Comparison of ENCODE assay signal across 10 cellular contexts in the genomic region with DNA sequence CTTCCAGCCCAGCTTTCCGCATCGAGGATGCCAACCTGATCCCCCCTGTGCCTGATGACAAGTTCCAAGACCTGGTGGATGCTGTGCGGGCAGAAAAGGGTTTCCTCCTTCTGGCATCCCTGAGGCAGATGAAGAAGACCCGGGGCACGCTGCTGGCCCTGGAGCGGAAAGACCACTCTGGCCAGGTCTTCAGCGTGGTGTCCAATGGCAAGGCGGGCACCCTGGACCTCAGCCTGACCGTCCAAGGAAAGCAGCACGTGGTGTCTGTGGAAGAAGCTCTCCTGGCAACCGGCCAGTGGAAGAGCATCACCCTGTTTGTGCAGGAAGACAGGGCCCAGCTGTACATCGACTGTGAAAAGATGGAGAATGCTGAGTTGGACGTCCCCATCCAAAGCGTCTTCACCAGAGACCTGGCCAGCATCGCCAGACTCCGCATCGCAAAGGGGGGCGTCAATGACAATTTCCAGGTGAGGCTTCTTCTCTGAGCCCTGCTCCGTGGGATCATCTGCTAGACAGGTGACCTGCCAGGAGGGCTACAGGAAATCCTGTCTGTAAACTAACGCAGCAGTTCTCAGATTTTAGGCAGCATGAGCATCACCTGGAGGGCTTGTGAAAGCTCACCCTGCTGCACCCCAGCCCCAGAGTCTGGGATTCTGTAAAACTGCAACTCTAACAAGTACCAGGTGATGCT. TPM values are rescaled to one million over a fixed set of nuclear protein-coding genes. Genes with fewer than 3 reads are reported as not detected.
DNase-seq lines count a peak whose midpoint lies in the region; ATAC-seq and TF ChIP-seq lines count a peak whose summit lies in the region.
"Had no signal": no experiment of that assay in that cellular context is flagged by ENCODE, and none has a peak within 500 bp of the region (broad histone marks: within the 10 kb centered on the region; RNA-seq: fewer than 3 reads in every experiment).

No MANE protein-coding gene starts in this region.

- peaks cover 28% of the 10 kb centered on the region for H3K27me3 Mint-ChIP-seq in central memory CD8-positive, alpha-beta T cell

- peak overlapping the region; percentile 70 for H3K4me3 Mint-ChIP-seq in central memory CD8-positive, alpha-beta T cell

- H3K27ac ChIP-seq in HUES48 (ENCODE audit: low read depth, low read length) (no peak overlapping the region), skeletal muscle tissue (ENCODE audit: low read depth, low read length) (no peak overlapping the region)

- H3K9ac ChIP-seq in HUES48 (ENCODE audit: low read depth, low read length) (0 out of 2 replicates have a peak overlapping the region, but pooled peaks have one; percentile 11), skeletal muscle tissue (ENCODE audit: low read depth in 1 of 3, low read length in 3 of 3) (no peak overlapping the region)

- DNase-seq in central memory CD8-positive, alpha-beta T cell (ENCODE audit: low spot score in 2 of 2) = no peak
- no peak for DNase-seq in kidney epithelial cell (ENCODE audit: low read depth)
- DNase-seq in SK-N-DZ (ENCODE audit: low spot score) = no peak
- no peak for DNase-seq in activated CD4-positive, alpha-beta T cell treated with anti-CD3 and anti-CD28 coated beads, Interleukin-2, amount 50 U/mL, for 1 hour
- no peak for DNase-seq in NCI-H2227 (lab: John Stamatoyannopoulos, UW; ENCODE audit: unreplicated experiment)
- DNase-seq: NCI-H2227 treated with DMSO at 0.1 percent for 48 hours had no signal

- peaks cover 27% of the 10 kb centered on the region for H3K4me1 Mint-ChIP-seq in central memory CD8-positive, alpha-beta T cell

- H3K36me3 ChIP-seq in HUES48 (ENCODE audit: control insufficient read depth, insufficient read depth, low read length) = peaks cover 57% of the 10 kb centered on the region
- H3K36me3 ChIP-seq in kidney epithelial cell (ENCODE audit: control insufficient read depth, insufficient read depth, low read length) = no peaks in the 10 kb centered on the region
- H3K36me3 ChIP-seq in skeletal muscle tissue (ENCODE audit: control insufficient read depth in 3 of 3, insufficient read depth in 3 of 3, low read length in 3 of 3) = peaks cover 2 to 13% (median 6%) of the 10 kb centered on the region in 3 donors

- peaks cover 9% of the 10 kb centered on the region; the same call in 1 of the 2 replicates for H3K27me3 ChIP-seq in HUES48 (ENCODE audit: control insufficient read depth, insufficient read depth, low read length)
- no peaks in the 10 kb centered on the region for H3K27me3 ChIP-seq in kidney epithelial cell (ENCODE audit: control insufficient read depth, insufficient read depth, low read length)
- H3K27me3 ChIP-seq in skeletal muscle tissue (ENCODE audit: control insufficient read depth in 3 of 3, insufficient read depth in 3 of 3, low read length in 3 of 3) = peaks cover 0 to 3% (median 2%) of the 10 kb centered on the region in 3 donors

- no peak overlapping the region for H3K27ac Mint-ChIP-seq in central memory CD8-positive, alpha-beta T cell (ENCODE audit: low read depth)

- H3K4me3 ChIP-seq in HUES48 (ENCODE audit: low read depth, low read length) (peak overlapping the region; percentile 88), kidney epithelial cell (ENCODE audit: low read depth, low read length) (peak overlapping the region; percentile 62), skeletal muscle tissue (ENCODE audit: low read length in 3 of 3) (peak overlapping the region; percentile 55 to 68 (median 67))
- H3K4me3 ChIP-seq: GM12878 had no signal

- H3K9me3 ChIP-seq in HUES48 (ENCODE audit: control insufficient read depth, insufficient read depth, low read length) (no peaks in the 10 kb centered on the region), skeletal muscle tissue (ENCODE audit: control insufficient read depth in 3 of 3, low read length in 3 of 3) (no peaks in the 10 kb centered on the region)

- H3K4me1 ChIP-seq in HUES48 (ENCODE audit: control insufficient read depth, insufficient read depth, low read length) (peaks cover 28% of the 10 kb centered on the region), skeletal muscle tissue (ENCODE audit: control insufficient read depth in 3 of 3, insufficient read depth in 3 of 3, low read length in 3 of 3) (peaks cover 4 to 29% (median 14%) of the 10 kb centered on the region in 3 donors)

- TF ChIP-seq CTCF in kidney epithelial cell (IDR thresholded peaks at IDR 0.05; ENCODE audit: insufficient read depth, low read length, poor library complexity, severe bottlenecking) = no peak

- no peak for ATAC-seq in central memory CD8-positive, alpha-beta T cell (replicated peaks; ENCODE audit: extremely low read depth, poor library complexity, severe bottlenecking)
- ATAC-seq in GM18868 (IDR thresholded peaks at IDR 0.05; ENCODE audit: unreplicated experiment) = no peak
- ATAC-seq: GM12878 had no signal

- peaks cover 2% of the 10 kb centered on the region for H3K36me3 Mint-ChIP-seq in central memory CD8-positive, alpha-beta T cell (ENCODE audit: insufficient read depth)

- H3K9me3 Mint-ChIP-seq in central memory CD8-positive, alpha-beta T cell = no peaks in the 10 kb centered on the region

RNA-seq across cellular contexts. Expression of gene THBS1, which starts 1.6 kb away (rescaled TPM):
- total RNA-seq in kidney epithelial cell (67.3 and 84.0 TPM in 2 replicates), skeletal muscle tissue (150 TPM)
- 0.24 TPM in 1 of 2 replicates, not detected in the other for polyA plus RNA-seq in SK-N-DZ (2014; cell fraction: cytosol; rRNA removed)
- polyA plus RNA-seq in SK-N-DZ (2014; cell fraction: nucleus; rRNA removed) = not detected in 2 replicates
